In the genomic region with DNA sequence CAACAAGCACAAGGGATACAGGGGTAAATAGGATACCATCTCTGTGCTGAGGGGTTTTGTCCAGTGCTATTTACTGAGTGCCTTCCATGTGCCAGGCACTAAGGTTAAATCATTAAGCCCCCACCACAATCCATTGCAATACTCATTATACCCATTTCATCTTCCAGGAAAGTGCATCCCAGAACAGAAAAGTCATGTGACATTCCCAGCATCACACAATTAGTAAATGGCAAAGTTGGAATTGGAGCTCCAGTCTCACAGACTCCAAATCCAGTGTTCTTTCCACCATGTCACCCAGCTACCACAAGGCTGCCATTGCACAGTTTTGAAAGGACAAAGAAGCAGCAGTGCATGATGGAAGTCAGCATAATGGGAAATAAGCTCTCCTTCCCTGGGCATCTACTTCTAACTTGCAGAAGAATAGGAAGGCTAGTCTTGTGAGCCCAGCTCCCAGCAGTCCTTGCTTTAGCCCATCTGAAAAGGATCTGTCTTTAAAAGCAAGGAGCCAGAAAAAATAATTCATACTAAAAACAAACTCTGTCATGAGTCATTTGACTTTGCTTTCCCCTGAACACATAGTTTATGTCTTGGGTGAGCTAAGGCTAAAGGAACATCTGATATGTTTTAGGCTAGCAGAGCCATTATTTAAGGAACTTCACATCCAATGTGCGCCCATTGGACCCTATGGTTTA, we compare ENCODE assay signal across 16 cellular contexts.
DNase-seq lines count a peak whose midpoint lies in the region; ATAC-seq and TF ChIP-seq lines count a peak whose summit lies in the region.
"Had no signal": no experiment of that assay in that cellular context is flagged by ENCODE, and none has a peak within 500 bp of the region (broad histone marks: within the 10 kb centered on the region; RNA-seq: fewer than 3 reads in every experiment).

No MANE protein-coding gene starts in this region.

- H3K9me3 Mint-ChIP-seq in nephron progenitor cell: no peaks in the 10 kb centered on the region
- no peaks in the 10 kb centered on the region for H3K9me3 Mint-ChIP-seq in CD8-positive, alpha-beta memory T cell
- H3K9me3 Mint-ChIP-seq: activated T-helper 1 cell treated with anti-CD3 and anti-CD28 coated beads, Interleukin-12 subunit alpha, Interleukin-12 subunit beta, Interleukin-2, Interleukin-4 antibody, amounts not matched to agents 30 ng/mL and 10 ng/mL and 1 ng/mL, durations not matched to agents 14 hours and 24 hours and 36 hours had no signal

- peaks cover 28% of the 10 kb centered on the region for H3K4me1 Mint-ChIP-seq in nephron progenitor cell
- peaks cover 3 to 9% (median 3%) of the 10 kb centered on the region in 3 donors for H3K4me1 Mint-ChIP-seq in CD8-positive, alpha-beta memory T cell

- H3K27me3 Mint-ChIP-seq in nephron progenitor cell (ENCODE audit: low read depth, poor library complexity): peaks cover 3% of the 10 kb centered on the region
- peaks cover 0 to 2% of the 10 kb centered on the region in 2 donors for H3K27me3 Mint-ChIP-seq in CD8-positive, alpha-beta memory T cell

- POLR2A ChIA-PET in CD8-positive, alpha-beta memory T cell (lab: Charles Lee): no interaction called here

- H3K4me1 ChIP-seq in esophagus muscularis mucosa: peaks cover 52 to 75% (median 69%) of the 10 kb centered on the region in 4 donors
- H3K4me1 ChIP-seq in CD8-positive, alpha-beta memory T cell (ENCODE audit: insufficient read depth, low read length): no peaks in the 10 kb centered on the region

- DNase-seq in Right ventricle myocardium inferior (ENCODE audit: missing footprints) (no peak), cardiac septum (ENCODE audit: low spot score) (no peak), esophagus muscularis mucosa (ENCODE audit: extremely low spot score) (no peak), myocyte (ENCODE audit: low read depth) (peak; percentile 31), nephron progenitor cell (no peak), NCI-H1694 (lab: John Stamatoyannopoulos, UW) (no peak), NCI-H1694 treated with DMSO at 0.1 percent for 48 hours (lab: John Stamatoyannopoulos, UW) (no peak)
- no peak for DNase-seq in CD8-positive, alpha-beta memory T cell
- DNase-seq: activated CD4-positive, alpha-beta T cell treated with anti-CD3 and anti-CD28 coated beads for 1 hour; DMS53; mucosa of descending colon; NCI-H1048; NCI-H526 treated with DMSO at 0.1 percent for 48 hours; small intestine had no signal

- no peak overlapping the region for H3K4me3 ChIP-seq in esophagus muscularis mucosa
- no peak overlapping the region for H3K4me3 ChIP-seq in CD8-positive, alpha-beta memory T cell (ENCODE audit: low read length)
- H3K4me3 ChIP-seq: A549, mucosa of descending colon had no signal

- peak overlapping the region; percentile 53 to 72 (median 61) for H3K27ac ChIP-seq in esophagus muscularis mucosa (replicated peaks in 1 of 4)
- H3K27ac ChIP-seq in CD8-positive, alpha-beta memory T cell (ENCODE audit: low read depth, low read length): no peak overlapping the region
- H3K27ac ChIP-seq: A549 had no signal

- WGBS in esophagus muscularis mucosa: 58% methylated on average over 1 of the region's 1 CpG

- no peak for TF ChIP-seq CTCF in esophagus muscularis mucosa (IDR thresholded peaks at IDR 0.05)
- no peak for TF ChIP-seq CTCF in nephron progenitor cell (IDR thresholded peaks at IDR 0.05)

- CTCF ChIA-PET in CD8-positive, alpha-beta memory T cell (lab: Charles Lee): interaction anchor here (0.6 kb wide), 1 partner anchor 56 kb away, joined by 3 read pairs; no protein-coding TSS in a partner anchor

- H3K36me3 Mint-ChIP-seq in nephron progenitor cell (ENCODE audit: low read depth): no peaks in the 10 kb centered on the region
- peaks cover 0 to 2% (median 0%) of the 10 kb centered on the region in 3 donors for H3K36me3 Mint-ChIP-seq in CD8-positive, alpha-beta memory T cell

- no peak for TF ChIP-seq POLR2A in esophagus muscularis mucosa (IDR thresholded peaks at IDR 0.05; ENCODE audit: low read depth)

- H3K36me3 ChIP-seq in esophagus muscularis mucosa: no peaks in the 10 kb centered on the region
- H3K36me3 ChIP-seq in CD8-positive, alpha-beta memory T cell (ENCODE audit: insufficient read depth, low read length): no peaks in the 10 kb centered on the region

- intact Hi-C loops in Right ventricle myocardium inferior (cut with DNase I): loop anchor here (5.0 kb wide), 2 partner anchors 551 to 646 kb away; no protein-coding TSS in a partner anchor
- intact Hi-C loops in cardiac septum (cut with DNase I): loop anchor here (2.0 kb wide), 1 partner anchor 55 kb away; no protein-coding TSS in a partner anchor
- intact Hi-C loops in esophagus muscularis mucosa (cut with DNase I): loop anchor here (5.0 to 10.0 kb wide), 2 partner anchors 549 to 921 kb away; partner anchors contain the start of gene JUN

- no peaks in the 10 kb centered on the region for H3K27me3 ChIP-seq in esophagus muscularis mucosa
- no peaks in the 10 kb centered on the region for H3K27me3 ChIP-seq in CD8-positive, alpha-beta memory T cell (ENCODE audit: insufficient read depth, low read length, poor library complexity, severe bottlenecking)

- peak; percentile 48 for ATAC-seq in Right ventricle myocardium inferior
- ATAC-seq: A549, mucosa of descending colon had no signal

- H3K9me3 ChIP-seq in esophagus muscularis mucosa: no peaks in the 10 kb centered on the region
- H3K9me3 ChIP-seq in CD8-positive, alpha-beta memory T cell (ENCODE audit: low read length): no peaks in the 10 kb centered on the region
- H3K9me3 ChIP-seq: A549, mucosa of descending colon had no signal

- H3K4me3 Mint-ChIP-seq in nephron progenitor cell: no peak overlapping the region
- H3K4me3 Mint-ChIP-seq in CD8-positive, alpha-beta memory T cell: no peak overlapping the region
- H3K4me3 Mint-ChIP-seq: activated T-helper 1 cell treated with anti-CD3 and anti-CD28 coated beads, Interleukin-12 subunit alpha, Interleukin-12 subunit beta, Interleukin-2, Interleukin-4 antibody, amounts not matched to agents 30 ng/mL and 10 ng/mL and 1 ng/mL, durations not matched to agents 14 hours and 24 hours and 36 hours had no signal

- no peak for TF ChIP-seq EP300 in esophagus muscularis mucosa (IDR thresholded peaks at IDR 0.05)

- H3K27ac Mint-ChIP-seq in nephron progenitor cell: no peak overlapping the region
- no peak overlapping the region for H3K27ac Mint-ChIP-seq in CD8-positive, alpha-beta memory T cell
- H3K27ac Mint-ChIP-seq: activated T-helper 1 cell treated with anti-CD3 and anti-CD28 coated beads, Interleukin-12 subunit alpha, Interleukin-12 subunit beta, Interleukin-2, Interleukin-4 antibody, amounts not matched to agents 30 ng/mL and 10 ng/mL and 1 ng/mL, durations not matched to agents 14 hours and 24 hours and 36 hours had no signal
